ENCODE assay signal across 11 cellular contexts in genomic region chr6:15412767-15413166, GRCh38.
"Had no signal": no experiment of that assay in that cellular context is flagged by ENCODE, and none has a peak within 500 bp of the region (broad histone marks: within the 10 kb centered on the region; RNA-seq: fewer than 3 reads in every experiment).

No MANE protein-coding gene starts in this region.

- DNase-seq: activated gamma-delta T cell treated with Interleukin-2 at 50 U/mL for 16 hours, gastrocnemius medialis, left ventricle myocardium inferior, small intestine, SW 1271, T1000, uterus had no signal

- H3K4me1 ChIP-seq: uterus had no signal

- H3K4me3 Mint-ChIP-seq: memory B cell, neural crest cell had no signal

- H3K27me3 Mint-ChIP-seq: memory B cell had no signal

- H3K27ac Mint-ChIP-seq: memory B cell had no signal

- H2AFZ ChIP-seq: parathyroid adenoma had no signal

- H3K36me3 ChIP-seq: gastrocnemius medialis, right atrium auricular region, uterus had no signal

- H3K9ac ChIP-seq: parathyroid adenoma had no signal

- H3K4me3 ChIP-seq: gastrocnemius medialis, left ventricle myocardium inferior, right atrium auricular region, uterus had no signal

- H3K9me3 ChIP-seq: gastrocnemius medialis, right atrium auricular region, uterus had no signal

- H3K27ac ChIP-seq: left ventricle myocardium inferior, parathyroid adenoma, right atrium auricular region, uterus had no signal

- H3K27me3 ChIP-seq: gastrocnemius medialis, right atrium auricular region, uterus had no signal
